1 cellular context compared by ENCODE assay signal in the genomic region with DNA sequence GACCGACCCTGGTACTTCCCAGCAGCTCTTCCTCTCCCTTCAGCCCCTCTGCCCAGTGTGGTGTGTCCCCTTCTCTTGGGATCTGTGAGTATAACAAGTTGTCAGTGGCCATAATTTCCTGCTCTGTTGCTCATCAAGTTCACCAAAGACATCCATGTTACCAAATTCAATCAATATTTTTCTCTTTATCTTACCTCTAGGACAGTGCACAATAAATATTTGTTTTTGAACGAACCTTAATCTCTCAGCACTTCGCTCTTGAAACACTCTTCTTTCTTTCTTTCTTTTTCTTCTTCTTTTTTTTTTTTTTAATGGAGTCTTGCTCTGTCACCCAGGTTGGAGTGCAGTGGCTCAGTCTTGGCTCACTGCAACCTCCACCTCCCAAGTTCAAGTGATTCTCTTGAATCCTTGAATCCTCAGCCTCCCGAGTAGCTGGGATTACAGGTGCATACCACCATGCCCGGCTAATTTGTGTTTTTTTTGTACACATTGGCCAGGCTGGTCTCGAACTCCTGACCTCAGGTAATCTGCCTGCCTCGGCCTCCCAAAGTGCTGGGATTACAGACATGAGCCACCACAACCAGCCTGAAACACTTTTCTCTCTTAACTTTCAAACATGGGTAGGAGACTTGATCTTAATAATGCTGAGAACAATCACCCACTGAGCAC.
TF ChIP-seq lines count a peak whose summit lies in the region.

No MANE protein-coding gene starts in this region.

TF ChIP-seq in HepG2, 621 proteins besides CTCF, POLR2A, EP300 and RAD21 (continued from another document and continues in another):
- TF ChIP-seq, protein P1, sequence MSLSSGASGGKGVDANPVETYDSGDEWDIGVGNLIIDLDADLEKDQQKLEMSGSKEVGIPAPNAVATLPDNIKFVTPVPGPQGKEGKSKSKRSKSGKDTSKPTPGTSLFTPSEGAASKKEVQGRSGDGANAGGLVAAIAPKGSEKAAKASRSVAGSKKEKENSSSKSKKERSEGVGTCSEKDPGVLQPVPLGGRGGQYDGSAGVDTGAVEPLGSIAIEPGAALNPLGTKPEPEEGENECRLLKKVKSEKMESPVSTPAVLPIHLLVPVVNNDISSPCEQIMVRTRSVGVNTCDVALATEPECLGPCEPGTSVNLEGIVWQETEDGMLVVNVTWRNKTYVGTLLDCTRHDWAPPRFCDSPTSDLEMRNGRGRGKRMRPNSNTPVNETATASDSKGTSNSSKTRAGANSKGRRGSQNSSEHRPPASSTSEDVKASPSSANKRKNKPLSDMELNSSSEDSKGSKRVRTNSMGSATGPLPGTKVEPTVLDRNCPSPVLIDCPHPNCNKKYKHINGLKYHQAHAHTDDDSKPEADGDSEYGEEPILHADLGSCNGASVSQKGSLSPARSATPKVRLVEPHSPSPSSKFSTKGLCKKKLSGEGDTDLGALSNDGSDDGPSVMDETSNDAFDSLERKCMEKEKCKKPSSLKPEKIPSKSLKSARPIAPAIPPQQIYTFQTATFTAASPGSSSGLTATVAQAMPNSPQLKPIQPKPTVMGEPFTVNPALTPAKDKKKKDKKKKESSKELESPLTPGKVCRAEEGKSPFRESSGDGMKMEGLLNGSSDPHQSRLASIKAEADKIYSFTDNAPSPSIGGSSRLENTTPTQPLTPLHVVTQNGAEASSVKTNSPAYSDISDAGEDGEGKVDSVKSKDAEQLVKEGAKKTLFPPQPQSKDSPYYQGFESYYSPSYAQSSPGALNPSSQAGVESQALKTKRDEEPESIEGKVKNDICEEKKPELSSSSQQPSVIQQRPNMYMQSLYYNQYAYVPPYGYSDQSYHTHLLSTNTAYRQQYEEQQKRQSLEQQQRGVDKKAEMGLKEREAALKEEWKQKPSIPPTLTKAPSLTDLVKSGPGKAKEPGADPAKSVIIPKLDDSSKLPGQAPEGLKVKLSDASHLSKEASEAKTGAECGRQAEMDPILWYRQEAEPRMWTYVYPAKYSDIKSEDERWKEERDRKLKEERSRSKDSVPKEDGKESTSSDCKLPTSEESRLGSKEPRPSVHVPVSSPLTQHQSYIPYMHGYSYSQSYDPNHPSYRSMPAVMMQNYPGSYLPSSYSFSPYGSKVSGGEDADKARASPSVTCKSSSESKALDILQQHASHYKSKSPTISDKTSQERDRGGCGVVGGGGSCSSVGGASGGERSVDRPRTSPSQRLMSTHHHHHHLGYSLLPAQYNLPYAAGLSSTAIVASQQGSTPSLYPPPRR (CRISPR knock-in tag; IDR thresholded peaks at IDR 0.05; ENCODE audit: borderline replicate concordance), result no peak
- no peak for TF ChIP-seq PHF5A (CRISPR knock-in tag; IDR thresholded peaks at IDR 0.05; ENCODE audit: low read depth, unreplicated experiment)
- no peak for TF ChIP-seq ZNF501 (CRISPR knock-in tag; IDR thresholded peaks at IDR 0.05)
- no peak for TF ChIP-seq ZUFSP (CRISPR knock-in tag; IDR thresholded peaks at IDR 0.05; ENCODE audit: borderline replicate concordance)
- no peak for TF ChIP-seq ZNF652 (CRISPR knock-in tag; IDR thresholded peaks at IDR 0.05; ENCODE audit: borderline replicate concordance, low read depth)
- TF ChIP-seq SRY (CRISPR knock-in tag; IDR thresholded peaks at IDR 0.05), result no peak
- no peak for TF ChIP-seq ZSCAN31 (CRISPR knock-in tag; IDR thresholded peaks at IDR 0.05; ENCODE audit: low read depth)
- TF ChIP-seq ZNF576 (CRISPR knock-in tag; IDR thresholded peaks at IDR 0.05), result no peak
- no peak for TF ChIP-seq SRSF9 (IDR thresholded peaks at IDR 0.05; ENCODE audit: borderline replicate concordance, insufficient read depth, low read depth, low read length, poor library complexity, severe bottlenecking)
- TF ChIP-seq RBM22 (optimal IDR thresholded peaks at IDR 0.05; ENCODE audit: low read length), result no peak
- TF ChIP-seq, protein P2, sequence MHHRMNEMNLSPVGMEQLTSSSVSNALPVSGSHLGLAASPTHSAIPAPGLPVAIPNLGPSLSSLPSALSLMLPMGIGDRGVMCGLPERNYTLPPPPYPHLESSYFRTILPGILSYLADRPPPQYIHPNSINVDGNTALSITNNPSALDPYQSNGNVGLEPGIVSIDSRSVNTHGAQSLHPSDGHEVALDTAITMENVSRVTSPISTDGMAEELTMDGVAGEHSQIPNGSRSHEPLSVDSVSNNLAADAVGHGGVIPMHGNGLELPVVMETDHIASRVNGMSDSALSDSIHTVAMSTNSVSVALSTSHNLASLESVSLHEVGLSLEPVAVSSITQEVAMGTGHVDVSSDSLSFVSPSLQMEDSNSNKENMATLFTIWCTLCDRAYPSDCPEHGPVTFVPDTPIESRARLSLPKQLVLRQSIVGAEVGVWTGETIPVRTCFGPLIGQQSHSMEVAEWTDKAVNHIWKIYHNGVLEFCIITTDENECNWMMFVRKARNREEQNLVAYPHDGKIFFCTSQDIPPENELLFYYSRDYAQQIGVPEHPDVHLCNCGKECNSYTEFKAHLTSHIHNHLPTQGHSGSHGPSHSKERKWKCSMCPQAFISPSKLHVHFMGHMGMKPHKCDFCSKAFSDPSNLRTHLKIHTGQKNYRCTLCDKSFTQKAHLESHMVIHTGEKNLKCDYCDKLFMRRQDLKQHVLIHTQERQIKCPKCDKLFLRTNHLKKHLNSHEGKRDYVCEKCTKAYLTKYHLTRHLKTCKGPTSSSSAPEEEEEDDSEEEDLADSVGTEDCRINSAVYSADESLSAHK (CRISPR knock-in tag; IDR thresholded peaks at IDR 0.05; ENCODE audit: borderline replicate concordance), result no peak
- TF ChIP-seq FOXA1 (IDR thresholded peaks at IDR 0.05), result no peak
- no peak for TF ChIP-seq FOXA1 (CRISPR knock-in tag; IDR thresholded peaks at IDR 0.05)
- TF ChIP-seq, protein P3, sequence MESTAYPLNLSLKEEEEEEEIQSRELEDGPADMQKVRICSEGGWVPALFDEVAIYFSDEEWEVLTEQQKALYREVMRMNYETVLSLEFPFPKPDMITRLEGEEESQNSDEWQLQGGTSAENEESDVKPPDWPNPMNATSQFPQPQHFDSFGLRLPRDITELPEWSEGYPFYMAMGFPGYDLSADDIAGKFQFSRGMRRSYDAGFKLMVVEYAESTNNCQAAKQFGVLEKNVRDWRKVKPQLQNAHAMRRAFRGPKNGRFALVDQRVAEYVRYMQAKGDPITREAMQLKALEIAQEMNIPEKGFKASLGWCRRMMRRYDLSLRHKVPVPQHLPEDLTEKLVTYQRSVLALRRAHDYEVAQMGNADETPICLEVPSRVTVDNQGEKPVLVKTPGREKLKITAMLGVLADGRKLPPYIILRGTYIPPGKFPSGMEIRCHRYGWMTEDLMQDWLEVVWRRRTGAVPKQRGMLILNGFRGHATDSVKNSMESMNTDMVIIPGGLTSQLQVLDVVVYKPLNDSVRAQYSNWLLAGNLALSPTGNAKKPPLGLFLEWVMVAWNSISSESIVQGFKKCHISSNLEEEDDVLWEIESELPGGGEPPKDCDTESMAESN (CRISPR knock-in tag; conservative IDR thresholded peaks at IDR 0.05), result no peak
- no peak for TF ChIP-seq HCFC1 (IDR thresholded peaks at IDR 0.05; ENCODE audit: low read depth, low read length)
- TF ChIP-seq SOX6 (IDR thresholded peaks at IDR 0.05), result no peak
- peak; percentile 54; the same call in 1 of the 2 replicates for TF ChIP-seq SOX6 (CRISPR knock-in tag; IDR thresholded peaks at IDR 0.05)
- TF ChIP-seq, protein P4, sequence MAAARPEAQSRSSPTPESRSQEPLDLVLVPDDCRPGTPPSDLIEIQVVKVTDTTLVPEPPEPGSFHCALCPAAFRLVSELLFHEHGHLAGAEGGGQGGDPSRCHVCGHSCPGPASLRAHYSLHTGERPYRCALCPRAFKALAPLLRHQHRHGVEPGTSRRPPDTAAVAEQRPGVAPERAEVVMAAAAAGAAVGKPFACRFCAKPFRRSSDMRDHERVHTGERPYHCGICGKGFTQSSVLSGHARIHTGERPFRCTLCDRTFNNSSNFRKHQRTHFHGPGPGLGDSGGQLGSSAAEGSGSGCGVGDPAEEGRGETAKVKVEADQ (CRISPR knock-in tag; IDR thresholded peaks at IDR 0.05; ENCODE audit: borderline replicate concordance), result no peak
- no peak for TF ChIP-seq ZNF513 (CRISPR knock-in tag; conservative IDR thresholded peaks at IDR 0.05)
- TF ChIP-seq, protein P5, sequence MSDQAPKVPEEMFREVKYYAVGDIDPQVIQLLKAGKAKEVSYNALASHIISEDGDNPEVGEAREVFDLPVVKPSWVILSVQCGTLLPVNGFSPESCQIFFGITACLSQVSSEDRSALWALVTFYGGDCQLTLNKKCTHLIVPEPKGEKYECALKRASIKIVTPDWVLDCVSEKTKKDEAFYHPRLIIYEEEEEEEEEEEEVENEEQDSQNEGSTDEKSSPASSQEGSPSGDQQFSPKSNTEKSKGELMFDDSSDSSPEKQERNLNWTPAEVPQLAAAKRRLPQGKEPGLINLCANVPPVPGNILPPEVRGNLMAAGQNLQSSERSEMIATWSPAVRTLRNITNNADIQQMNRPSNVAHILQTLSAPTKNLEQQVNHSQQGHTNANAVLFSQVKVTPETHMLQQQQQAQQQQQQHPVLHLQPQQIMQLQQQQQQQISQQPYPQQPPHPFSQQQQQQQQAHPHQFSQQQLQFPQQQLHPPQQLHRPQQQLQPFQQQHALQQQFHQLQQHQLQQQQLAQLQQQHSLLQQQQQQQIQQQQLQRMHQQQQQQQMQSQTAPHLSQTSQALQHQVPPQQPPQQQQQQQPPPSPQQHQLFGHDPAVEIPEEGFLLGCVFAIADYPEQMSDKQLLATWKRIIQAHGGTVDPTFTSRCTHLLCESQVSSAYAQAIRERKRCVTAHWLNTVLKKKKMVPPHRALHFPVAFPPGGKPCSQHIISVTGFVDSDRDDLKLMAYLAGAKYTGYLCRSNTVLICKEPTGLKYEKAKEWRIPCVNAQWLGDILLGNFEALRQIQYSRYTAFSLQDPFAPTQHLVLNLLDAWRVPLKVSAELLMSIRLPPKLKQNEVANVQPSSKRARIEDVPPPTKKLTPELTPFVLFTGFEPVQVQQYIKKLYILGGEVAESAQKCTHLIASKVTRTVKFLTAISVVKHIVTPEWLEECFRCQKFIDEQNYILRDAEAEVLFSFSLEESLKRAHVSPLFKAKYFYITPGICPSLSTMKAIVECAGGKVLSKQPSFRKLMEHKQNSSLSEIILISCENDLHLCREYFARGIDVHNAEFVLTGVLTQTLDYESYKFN (CRISPR knock-in tag; conservative IDR thresholded peaks at IDR 0.05), result peak; percentile 64
- no peak for TF ChIP-seq RFXAP (CRISPR knock-in tag; IDR thresholded peaks at IDR 0.05; ENCODE audit: borderline replicate concordance)
- TF ChIP-seq SETDB1 (CRISPR knock-in tag; IDR thresholded peaks at IDR 0.05; ENCODE audit: borderline replicate concordance), result no peak
- TF ChIP-seq ZFP37 (CRISPR knock-in tag; IDR thresholded peaks at IDR 0.05; ENCODE audit: borderline replicate concordance), result no peak
- TF ChIP-seq ZMYM2 (CRISPR knock-in tag; IDR thresholded peaks at IDR 0.05), result no peak
- no peak for TF ChIP-seq ZNF792 (CRISPR knock-in tag; IDR thresholded peaks at IDR 0.05)
- no peak for TF ChIP-seq ZNF615 (CRISPR knock-in tag; IDR thresholded peaks at IDR 0.05; ENCODE audit: borderline replicate concordance)
- TF ChIP-seq NFKBIZ (CRISPR knock-in tag; IDR thresholded peaks at IDR 0.05), result no peak
- no peak for TF ChIP-seq ZNF503 (CRISPR knock-in tag; IDR thresholded peaks at IDR 0.05)
- no peak for TF ChIP-seq ZNF468 (CRISPR knock-in tag; IDR thresholded peaks at IDR 0.05)
- TF ChIP-seq GATAD2A (CRISPR knock-in tag; IDR thresholded peaks at IDR 0.05), result peak; percentile 75
- TF ChIP-seq, protein P6, sequence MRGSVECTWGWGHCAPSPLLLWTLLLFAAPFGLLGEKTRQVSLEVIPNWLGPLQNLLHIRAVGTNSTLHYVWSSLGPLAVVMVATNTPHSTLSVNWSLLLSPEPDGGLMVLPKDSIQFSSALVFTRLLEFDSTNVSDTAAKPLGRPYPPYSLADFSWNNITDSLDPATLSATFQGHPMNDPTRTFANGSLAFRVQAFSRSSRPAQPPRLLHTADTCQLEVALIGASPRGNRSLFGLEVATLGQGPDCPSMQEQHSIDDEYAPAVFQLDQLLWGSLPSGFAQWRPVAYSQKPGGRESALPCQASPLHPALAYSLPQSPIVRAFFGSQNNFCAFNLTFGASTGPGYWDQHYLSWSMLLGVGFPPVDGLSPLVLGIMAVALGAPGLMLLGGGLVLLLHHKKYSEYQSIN (CRISPR knock-in tag; IDR thresholded peaks at IDR 0.05; ENCODE audit: borderline replicate concordance), result no peak
